9 cellular contexts compared by ENCODE assay signal in genomic region chr5:140357731-140358093, GRCh38. TPM values are rescaled to one million over a fixed set of nuclear protein-coding genes. Genes with fewer than 3 reads are reported as not detected.
DNase-seq lines count a peak whose midpoint lies in the region; ATAC-seq lines count a peak whose summit lies in the region.
"Had no signal": no experiment of that assay in that cellular context is flagged by ENCODE, and none has a peak within 500 bp of the region (broad histone marks: within the 10 kb centered on the region; RNA-seq: fewer than 3 reads in every experiment).

No MANE protein-coding gene starts in this region.

- H3K27ac Mint-ChIP-seq in activated CD4-positive, alpha-beta memory T cell treated with anti-CD3 and anti-CD28 coated beads, Interleukin-2, amount 10 ng/mL, durations not matched to agents 7 days and 5 days = peak overlapping the region; percentile 61

- POLR2A ChIA-PET in activated CD4-positive, alpha-beta memory T cell treated with anti-CD3 and anti-CD28 coated beads, Interleukin-2, amount 10 ng/mL, durations not matched to agents 7 days and 5 days (lab: Charles Lee) = no interaction called here

- no peaks in the 10 kb centered on the region for H3K36me3 Mint-ChIP-seq in activated CD4-positive, alpha-beta memory T cell treated with anti-CD3 and anti-CD28 coated beads, Interleukin-2, amount 10 ng/mL, durations not matched to agents 7 days and 5 days (ENCODE audit: low read depth)

- H3K18ac ChIP-seq in mesendoderm (ENCODE audit: low read length) = no peak overlapping the region

- H3K23ac ChIP-seq in mesendoderm (ENCODE audit: low read length) = no peak overlapping the region

- no peak overlapping the region for H3K4me2 ChIP-seq in mesendoderm (ENCODE audit: low read length)

- no peak overlapping the region for H2BK5ac ChIP-seq in mesendoderm (ENCODE audit: low read length)

- H2AK5ac ChIP-seq in mesendoderm (ENCODE audit: low read length) = no peak overlapping the region

- peak overlapping the region; percentile 71 for H3K4me3 Mint-ChIP-seq in activated CD4-positive, alpha-beta memory T cell treated with anti-CD3 and anti-CD28 coated beads, Interleukin-2, amount 10 ng/mL, durations not matched to agents 7 days and 5 days

- no peaks in the 10 kb centered on the region for H3K36me3 ChIP-seq in mesendoderm (ENCODE audit: control insufficient read depth, insufficient read depth, low read length)

- H3K4ac ChIP-seq in mesendoderm (ENCODE audit: low read depth, low read length) = no peak overlapping the region

- peak; percentile 39 for DNase-seq in CMK (ENCODE audit: low read depth)
- peak; percentile 81 for DNase-seq in NCI-H748 treated with DMSO at 0.1 percent for 48 hours (lab: John Stamatoyannopoulos, UW)
- peak; percentile 87 for DNase-seq in activated CD4-positive, alpha-beta memory T cell treated with anti-CD3 and anti-CD28 coated beads, Interleukin-2, amount 10 ng/mL, durations not matched to agents 7 days and 5 days
- peak; percentile 87 for DNase-seq in ecto neural progenitor cell (ENCODE audit: low spot score)
- DNase-seq in mesendoderm = peak; percentile 92
- DNase-seq in stimulated activated CD8-positive, alpha-beta memory T cell treated with anti-CD3 and anti-CD28 coated beads, Interleukin-15, amount 100 ng/mL, for 48 hours (ENCODE audit: low read depth in 2 of 2) = peak; percentile 49 to 68

- CTCF ChIA-PET in activated CD4-positive, alpha-beta memory T cell treated with anti-CD3 and anti-CD28 coated beads, Interleukin-2, amount 10 ng/mL, durations not matched to agents 7 days and 5 days (lab: Charles Lee) = interaction anchor here (0.6 to 3.7 kb wide), 6 partner anchors 9 to 231 kb away, joined by 3 to 69 read pairs (median 4); no protein-coding TSS in a partner anchor

- no peak overlapping the region for H3K56ac ChIP-seq in mesendoderm (ENCODE audit: low read length)

- ATAC-seq in GM19467 (IDR thresholded peaks at IDR 0.05; ENCODE audit: unreplicated experiment) = peak; percentile 89
- peak; percentile 92 for ATAC-seq in HG03571 (IDR thresholded peaks at IDR 0.05; ENCODE audit: unreplicated experiment)

- H2BK15ac ChIP-seq in mesendoderm (replicated peaks; ENCODE audit: low read depth) = no peak overlapping the region

- no peaks in the 10 kb centered on the region for H3K27me3 ChIP-seq in mesendoderm (ENCODE audit: insufficient read depth, low read length, poor library complexity)

- H3K4me1 Mint-ChIP-seq in activated CD4-positive, alpha-beta memory T cell treated with anti-CD3 and anti-CD28 coated beads, Interleukin-2, amount 10 ng/mL, durations not matched to agents 7 days and 5 days = peaks cover 25% of the 10 kb centered on the region

- no peaks in the 10 kb centered on the region for H3K4me1 ChIP-seq in mesendoderm (ENCODE audit: control insufficient read depth, low read depth, low read length)

- no CpG with 5 or more reads among the region's 18 CpGs for WGBS in mesendoderm (ENCODE audit: extremely low coverage, insufficient coverage, low lambda C conversion rate)

- no peak overlapping the region for H4K8ac ChIP-seq in mesendoderm (ENCODE audit: low read depth, low read length)

- H4K5ac ChIP-seq in mesendoderm (ENCODE audit: low read length) = no peak overlapping the region

- no peak overlapping the region for H3K4me3 ChIP-seq in mesendoderm (ENCODE audit: low read length)

- peaks cover 5% of the 10 kb centered on the region for H3K27me3 Mint-ChIP-seq in activated CD4-positive, alpha-beta memory T cell treated with anti-CD3 and anti-CD28 coated beads, Interleukin-2, amount 10 ng/mL, durations not matched to agents 7 days and 5 days

- H3K79me1 ChIP-seq in mesendoderm (ENCODE audit: low read length) = no peaks in the 10 kb centered on the region

- H3K9ac ChIP-seq in mesendoderm (ENCODE audit: low read length) = no peak overlapping the region

- no peak overlapping the region for H3K27ac ChIP-seq in mesendoderm (ENCODE audit: low read depth, low read length)
- H3K27ac ChIP-seq: epithelial cell of prostate had no signal

- no peak overlapping the region for H2BK120ac ChIP-seq in mesendoderm (ENCODE audit: low read depth, low read length)

- no peaks in the 10 kb centered on the region for H3K9me3 Mint-ChIP-seq in activated CD4-positive, alpha-beta memory T cell treated with anti-CD3 and anti-CD28 coated beads, Interleukin-2, amount 10 ng/mL, durations not matched to agents 7 days and 5 days

- H3K79me2 ChIP-seq in mesendoderm (ENCODE audit: control insufficient read depth, insufficient read depth, low read length) = no peaks in the 10 kb centered on the region

RNA-seq across cellular contexts. Expression of gene SLC4A9, which starts 2.3 kb away (rescaled TPM):
- total RNA-seq in activated CD4-positive, alpha-beta memory T cell treated with anti-CD3 and anti-CD28 coated beads, Interleukin-2, amount 10 ng/mL, durations not matched to agents 7 days and 5 days = under 1 TPM; 0.43 to 0.78 TPM
- not detected for polyA plus RNA-seq in mesendoderm (2013, experiment 1 of 2)
- not detected for polyA plus RNA-seq in mesendoderm (2013, experiment 2 of 2)

RNA-seq across cellular contexts. Expression of gene HBEGF, which starts 11.3 kb away (rescaled TPM):
- 10 to 100 TPM; 67.9 to 69.1 TPM for total RNA-seq in activated CD4-positive, alpha-beta memory T cell treated with anti-CD3 and anti-CD28 coated beads, Interleukin-2, amount 10 ng/mL, durations not matched to agents 7 days and 5 days
- 6.7 TPM for polyA plus RNA-seq in mesendoderm (2013, experiment 1 of 2)
- polyA plus RNA-seq in mesendoderm (2013, experiment 2 of 2) = 7.2 TPM

RNA-seq across cellular contexts. Expression of gene ANKHD1, which starts 43.9 kb away (rescaled TPM):
- 100 to 1,000 TPM; 109 to 122 TPM for total RNA-seq in activated CD4-positive, alpha-beta memory T cell treated with anti-CD3 and anti-CD28 coated beads, Interleukin-2, amount 10 ng/mL, durations not matched to agents 7 days and 5 days
- 38.3 TPM for polyA plus RNA-seq in mesendoderm (2013, experiment 1 of 2)
- 37.3 TPM for polyA plus RNA-seq in mesendoderm (2013, experiment 2 of 2)

RNA-seq across cellular contexts. Expression of gene PFDN1, which starts 54.8 kb away (rescaled TPM):
- total RNA-seq in activated CD4-positive, alpha-beta memory T cell treated with anti-CD3 and anti-CD28 coated beads, Interleukin-2, amount 10 ng/mL, durations not matched to agents 7 days and 5 days = 10 to 100 TPM; 52.3 to 55.8 TPM
- polyA plus RNA-seq in mesendoderm (2013, experiment 1 of 2) = 297 TPM
- 277 TPM for polyA plus RNA-seq in mesendoderm (2013, experiment 2 of 2)

Comparison
In these comparisons a context has a peak if more than half of its experiments do, and no peak if none do; other contexts are left out.
1. DNase-seq: peak in every context shown above with its lines; median percentile 92 in mesendoderm; 87 in activated CD4-positive, alpha-beta memory T cell treated with anti-CD3 and anti-CD28 coated beads, Interleukin-2, amount 10 ng/mL, durations not matched to agents 7 days and 5 days; 87 in ecto neural progenitor cell; 81 in NCI-H748 treated with DMSO at 0.1 percent for 48 hours; 58 in stimulated activated CD8-positive, alpha-beta memory T cell treated with anti-CD3 and anti-CD28 coated beads, Interleukin-15, amount 100 ng/mL, for 48 hours; 39 in CMK.